ENCODE assay signal across 20 cellular contexts in the genomic region with DNA sequence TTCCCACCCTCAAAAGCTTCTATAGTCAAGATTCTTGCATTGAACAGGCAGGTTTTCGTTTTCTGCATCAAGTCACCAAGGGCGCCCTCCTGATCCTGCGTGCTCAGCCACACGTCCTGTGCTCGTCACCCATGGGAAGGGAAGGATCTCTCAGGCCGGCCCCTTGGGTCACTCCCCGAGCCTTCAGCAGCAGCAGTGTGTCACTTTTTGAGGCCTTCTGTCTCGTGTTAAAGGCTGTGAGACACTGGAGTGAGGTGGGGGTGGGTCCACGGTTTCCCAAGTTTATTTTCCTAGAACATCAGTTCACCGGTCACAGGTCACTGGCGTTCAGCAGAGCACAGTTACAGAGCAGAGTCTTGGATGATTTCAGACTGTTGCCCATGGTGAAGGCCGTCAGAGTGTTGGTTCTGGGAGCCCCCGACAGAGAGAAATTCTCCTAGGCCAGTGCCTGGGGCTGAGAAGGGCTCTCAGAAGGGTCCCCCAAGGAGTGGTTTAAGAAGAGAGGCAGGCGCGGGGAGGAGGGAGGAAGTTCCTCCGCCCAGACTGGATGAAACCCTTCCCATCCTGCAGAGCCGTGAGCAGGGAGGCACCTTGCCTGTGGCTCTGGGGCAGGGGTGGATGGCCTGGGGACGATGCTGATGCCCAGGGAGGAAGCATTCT.
"Had no signal": no experiment of that assay in that cellular context is flagged by ENCODE, and none has a peak within 500 bp of the region (broad histone marks: within the 10 kb centered on the region; RNA-seq: fewer than 3 reads in every experiment).

No MANE protein-coding gene starts in this region.

- DNase-seq: activated CD4-positive, alpha-beta T cell treated with anti-CD3 and anti-CD28 coated beads, Interleukin-2, amount 50 U/mL, for 48 hours; activated CD4-positive, CD25-positive, alpha-beta regulatory T cell treated with anti-CD3 and anti-CD28 coated beads, Interleukin-2, amount 50 U/mL, for 72 hours; activated effector memory CD4-positive, alpha-beta T cell treated with anti-CD3 and anti-CD28 coated beads, Interleukin-2, amount 50 U/mL, for 16 hours; activated T-cell treated with anti-CD3 and anti-CD28 coated beads, Interleukin-2, amount 50 U/mL, for 1 hour; amniotic stem cell; body of pancreas; effector memory CD4-positive, alpha-beta T cell; immature natural killer cell; naive thymus-derived CD4-positive, alpha-beta T cell; small intestine; stimulated activated CD4-positive, alpha-beta T cell treated with anti-CD3 and anti-CD28 coated beads, Interleukin-4, amount 100 ng/mL, for 4 hours; stimulated activated CD8-positive, alpha-beta memory T cell treated with anti-CD3 and anti-CD28 coated beads, Interleukin-4, amount 100 ng/mL, for 48 hours; stimulated activated naive CD8-positive, alpha-beta T cell treated with anti-CD3 and anti-CD28 coated beads, Interleukin-15, Interleukin-2, amounts not matched to agents 100 U/mL and 50 U/mL, for 24 hours; T-helper 1 cell; upper lobe of left lung had no signal

- H3K4me1 ChIP-seq: body of pancreas had no signal

- H3K27me3 ChIP-seq: body of pancreas, heart left ventricle, neutrophil, upper lobe of left lung had no signal

- H3K4me3 Mint-ChIP-seq: activated naive CD4-positive, alpha-beta T cell treated with anti-CD3 and anti-CD28 coated beads, Interleukin-2, amount 50 U/mL, for 24 hours; immature natural killer cell; naive thymus-derived CD4-positive, alpha-beta T cell had no signal

- H3K9me3 Mint-ChIP-seq: activated naive CD4-positive, alpha-beta T cell treated with anti-CD3 and anti-CD28 coated beads, Interleukin-2, amount 50 U/mL, for 24 hours; immature natural killer cell; naive thymus-derived CD4-positive, alpha-beta T cell had no signal

- H3K27ac ChIP-seq: body of pancreas, neutrophil, SK-N-MC had no signal

- H3K27me3 Mint-ChIP-seq: activated naive CD4-positive, alpha-beta T cell treated with anti-CD3 and anti-CD28 coated beads, Interleukin-2, amount 50 U/mL, for 24 hours; naive thymus-derived CD4-positive, alpha-beta T cell had no signal

- ATAC-seq: body of pancreas; heart left ventricle; mucosa of descending colon; naive thymus-derived CD4-positive, alpha-beta T cell; stimulated activated naive CD8-positive, alpha-beta T cell treated with anti-CD3 and anti-CD28 coated beads, Interleukin-15, Interleukin-2, amounts not matched to agents 100 U/mL and 50 U/mL, for 24 hours had no signal

- H3K36me3 Mint-ChIP-seq: activated naive CD4-positive, alpha-beta T cell treated with anti-CD3 and anti-CD28 coated beads, Interleukin-2, amount 50 U/mL, for 24 hours had no signal

- H3K9me3 ChIP-seq: body of pancreas, heart left ventricle, mucosa of descending colon, neutrophil, upper lobe of left lung had no signal

- H3K4me3 ChIP-seq: body of pancreas, heart left ventricle, mucosa of descending colon, SK-N-MC, upper lobe of left lung had no signal

- H3K27ac Mint-ChIP-seq: activated naive CD4-positive, alpha-beta T cell treated with anti-CD3 and anti-CD28 coated beads, Interleukin-2, amount 50 U/mL, for 24 hours; immature natural killer cell had no signal
